17 cellular contexts compared by ENCODE assay signal in the genomic region with DNA sequence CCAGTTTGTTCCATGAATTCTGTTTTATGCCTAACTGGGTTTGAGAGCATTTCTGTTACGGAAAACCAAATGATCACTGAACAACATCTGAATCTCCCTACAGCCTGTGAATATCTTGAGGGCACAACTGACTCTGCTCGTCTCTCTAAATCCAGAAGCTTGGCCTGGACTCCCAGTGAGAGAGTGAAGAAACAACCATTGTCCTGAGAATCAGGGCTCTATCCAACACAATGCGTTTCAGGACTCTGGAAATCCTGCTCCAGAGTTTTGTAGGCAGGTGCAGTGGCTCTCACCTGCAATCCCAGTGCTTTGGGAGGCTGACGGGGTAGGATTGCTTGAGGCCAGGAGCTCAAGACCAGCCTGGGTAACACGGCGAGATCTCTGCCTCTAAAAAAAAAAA. TPM values are rescaled to one million over a fixed set of nuclear protein-coding genes. Genes with fewer than 3 reads are reported as not detected.
DNase-seq lines count a peak whose midpoint lies in the region; ATAC-seq and TF ChIP-seq lines count a peak whose summit lies in the region.
"Had no signal": no experiment of that assay in that cellular context is flagged by ENCODE, and none has a peak within 500 bp of the region (broad histone marks: within the 10 kb centered on the region; RNA-seq: fewer than 3 reads in every experiment).

No MANE protein-coding gene starts in this region.

- H3K4me1 ChIP-seq in tibial nerve = no peaks in the 10 kb centered on the region
- H3K4me1 ChIP-seq: Caco-2 had no signal

- no peak for ATAC-seq in GM18505 (IDR thresholded peaks at IDR 0.05; ENCODE audit: unreplicated experiment)
- ATAC-seq in HG02588 (IDR thresholded peaks at IDR 0.05; ENCODE audit: unreplicated experiment) = no peak
- ATAC-seq: HCT116 had no signal

- no peak overlapping the region for H3K4me3 ChIP-seq in tibial nerve

- TF ChIP-seq POLR2A in GM18505 (IDR thresholded peaks at IDR 0.05; ENCODE audit: borderline replicate concordance, extremely low read depth, insufficient read depth, insufficient read length) = no peak
- no peak for TF ChIP-seq POLR2A in tibial nerve (IDR thresholded peaks at IDR 0.05)

- 88 to 94% methylated on average over 6 of the region's 6 CpGs for WGBS in tibial nerve, 2 donors

- peak overlapping the region; percentile 78 for H3K27ac ChIP-seq in caudate nucleus (ENCODE audit: low read depth, low read length)
- no peak overlapping the region for H3K27ac ChIP-seq in tibial nerve
- H3K27ac ChIP-seq: C4-2B had no signal

- peaks cover 0 to 4% (median 0%) of the 10 kb centered on the region in 4 donors for H3K9me3 ChIP-seq in tibial nerve
- H3K9me3 ChIP-seq: Caco-2 had no signal

- no peaks in the 10 kb centered on the region for H3K36me3 ChIP-seq in tibial nerve

- DNase-seq in caudate nucleus (lab: John Stamatoyannopoulos, UW) (no peak), medulla oblongata (ENCODE audit: extremely low spot score) (peak; percentile 74), pons (ENCODE audit: low spot score) (peak; percentile 85), tibial nerve (ENCODE audit: low spot score in 2 of 2) (no peak), AG08395 (ENCODE audit: low spot score) (no peak)
- DNase-seq: ACHN; AML-193; Caco-2; CD4-positive, alpha-beta T cell; GOT3; H7; HFFc6; IMR-90 had no signal

- TF ChIP-seq EP300 in tibial nerve (IDR thresholded peaks at IDR 0.05) = no peak

- no peak for TF ChIP-seq CTCF in tibial nerve (IDR thresholded peaks at IDR 0.05)

- no peaks in the 10 kb centered on the region for H3K27me3 ChIP-seq in tibial nerve

RNA-seq across cellular contexts. Expression of gene MVB12B, which starts 7.8 kb away (rescaled TPM):
- 10 to 100 TPM; 27.2 to 36.9 (median 33.2) TPM for total RNA-seq in tibial nerve

Comparison
In these comparisons a context has a peak if more than half of its experiments do, and no peak if none do; other contexts are left out.
1. DNase-seq: peak in medulla oblongata (single experiment) and pons (single experiment); none in caudate nucleus (0 of 61), tibial nerve (0 of 2) and AG08395 (single experiment).